Comparison of ENCODE assay signal across 8 cellular contexts in genomic region chr1:245156736-245157505, GRCh38. TPM values are rescaled to one million over a fixed set of nuclear protein-coding genes. Genes with fewer than 3 reads are reported as not detected.
DNase-seq lines count a peak whose midpoint lies in the region; ATAC-seq and TF ChIP-seq lines count a peak whose summit lies in the region.

No MANE protein-coding gene starts in this region.

- H3K27ac ChIP-seq in coronary artery (no peak overlapping the region), muscle layer of colon (ENCODE audit: low read depth, low read length) (no peak overlapping the region)

- TF ChIP-seq CTCF in coronary artery (IDR thresholded peaks at IDR 0.05) = no peak

- H3K4me1 ChIP-seq in muscle layer of colon (ENCODE audit: insufficient read depth, low read length) = peaks cover 9% of the 10 kb centered on the region

- H3K27me3 ChIP-seq in muscle layer of colon (ENCODE audit: control insufficient read depth in 1 of 2, insufficient read depth in 2 of 2, low read length in 2 of 2) = peaks cover 6 to 50% of the 10 kb centered on the region in 2 donors

- DNase-seq in ACHN (peak; percentile 20), NCI-H774 (lab: John Stamatoyannopoulos, UW) (peak; percentile 45), coronary artery (ENCODE audit: low spot score) (no peak), activated gamma-delta T cell treated with Interleukin-2 at 50 U/mL for 16 hours (no peak)

- H3K9ac ChIP-seq in muscle layer of colon (ENCODE audit: low read length) = no peak overlapping the region

- in situ Hi-C loops in ACHN (cut with HindIII; ENCODE audit: low pct_ligation_motif_present, low pct_unique_long_range_greater_than_20kb, low sequenced_read_pairs) = loop anchor here (25.0 kb wide), 1 partner anchor 355 kb away; no protein-coding TSS in a partner anchor

- no peaks in the 10 kb centered on the region for H3K9me3 ChIP-seq in muscle layer of colon (ENCODE audit: low read length)

- H3K36me3 ChIP-seq in muscle layer of colon (ENCODE audit: insufficient read depth, low read length) = no peaks in the 10 kb centered on the region

- H3K4me3 ChIP-seq in GM08714 (ENCODE audit: low read length) (peak overlapping the region; percentile 56; the same call in 1 of the 2 replicates), coronary artery (peak overlapping the region; percentile 73), muscle layer of colon (ENCODE audit: low read depth in 1 of 2, low read length in 2 of 2) (peak overlapping the region; percentile 44 to 51)

- ATAC-seq in esophagus mucosa (no peak), GM21528 (IDR thresholded peaks at IDR 0.05; ENCODE audit: low FRiP score, unreplicated experiment) (no peak)

RNA-seq across cellular contexts. Expression of gene KIF26B, which starts 2.1 kb away (rescaled TPM):
- total RNA-seq in esophagus mucosa = 0.56 TPM

Comparison
In these comparisons a context has a peak if more than half of its experiments do, and no peak if none do; other contexts are left out.
1. DNase-seq: peak in ACHN (single experiment) and NCI-H774 (single experiment); none in coronary artery (single experiment) and activated gamma-delta T cell treated with Interleukin-2 at 50 U/mL for 16 hours (single experiment).
2. Peak in every context shown above with its lines, with median percentiles within 50 percentile points of each other: H3K4me3 ChIP-seq.